Comparison of ENCODE assay signal across 9 cellular contexts in the genomic region with DNA sequence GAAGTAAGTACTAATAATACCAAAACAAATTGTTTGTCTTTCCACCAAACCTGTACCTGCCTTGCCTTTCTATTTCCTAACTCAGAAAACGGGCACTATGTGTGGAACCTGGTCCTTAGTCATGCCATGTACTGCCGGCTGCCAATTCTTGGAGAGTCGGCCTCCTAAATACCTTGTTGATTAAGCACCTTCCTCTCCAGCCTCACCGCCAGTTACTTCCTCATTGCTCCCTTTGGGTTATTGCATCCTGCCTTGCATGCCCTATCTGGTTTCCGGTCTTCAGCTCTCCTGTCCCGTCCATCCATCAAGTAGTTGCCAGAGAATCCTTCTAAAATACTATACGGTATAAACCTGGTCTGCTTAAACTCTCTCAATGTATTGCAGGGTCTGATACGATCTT. TPM values are rescaled to one million over a fixed set of nuclear protein-coding genes. Genes with fewer than 3 reads are reported as not detected.
A peak's percentile ranks its signal among the peaks of the same experiment; 100 is the strongest.
DNase-seq lines count a peak whose midpoint lies in the region; ATAC-seq and TF ChIP-seq lines count a peak whose summit lies in the region.
"Not testable (repeated sequence)": the region's sequence is repeated elsewhere in the genome, so short reads cannot be mapped to it uniquely, and the experiment has no call there.
"Had no signal": no experiment of that assay in that cellular context is flagged by ENCODE, and none has a peak within 500 bp of the region (broad histone marks: within the 10 kb centered on the region; RNA-seq: fewer than 3 reads in every experiment).

No MANE protein-coding gene starts in this region.

- H3K4me1 Mint-ChIP-seq in Caco-2 (ENCODE audit: low read depth, unreplicated experiment): not testable (repeated sequence)
- peaks cover 33% of the 10 kb centered on the region for H3K4me1 Mint-ChIP-seq in activated CD4-positive, alpha-beta T cell treated with anti-CD3 and anti-CD28 coated beads, Interleukin-2, amount 10 ng/mL, durations not matched to agents 24 days and 14 days

- POLR2A ChIA-PET in Caco-2 (lab: Charles Lee): not testable (repeated sequence)

- intact Hi-C loops in Caco-2 (cut with micrococcal nuclease; ENCODE audit: unreplicated experiment); colonic mucosa (cut with DNase I); lower lobe of right lung (cut with DNase I); spleen (cut with DNase I; ENCODE audit: low total_unique reads): not testable (repeated sequence)
- intact Hi-C loops in activated CD4-positive, alpha-beta T cell treated with anti-CD3 and anti-CD28 coated beads, Interleukin-2, amount 10 ng/mL, durations not matched to agents 24 days and 14 days (cut with micrococcal nuclease): loop anchor here (5.0 kb wide), 1 partner anchor 120 kb away; no protein-coding TSS in a partner anchor

- DNase-seq in Caco-2, colonic mucosa, lower lobe of right lung, spleen: not testable (repeated sequence)
- peak; percentile 26 for DNase-seq in NOMO-1 treated with DMSO at 0.1 percent for 48 hours (lab: John Stamatoyannopoulos, UW; ENCODE audit: unreplicated experiment)
- DNase-seq in activated CD4-positive, alpha-beta T cell treated with anti-CD3 and anti-CD28 coated beads, Interleukin-2, amount 10 ng/mL, durations not matched to agents 24 days and 14 days: peak; percentile 66

- TF ChIP-seq CTCF in Caco-2 (IDR thresholded peaks at IDR 0.05; ENCODE audit: insufficient read depth in 1 of 2, low read depth in 1 of 2, low read length in 1 of 2, severe bottlenecking in 1 of 2, unreplicated experiment in 1 of 2); colonic mucosa (IDR thresholded peaks at IDR 0.05); lower lobe of right lung (IDR thresholded peaks at IDR 0.05); spleen (IDR thresholded peaks at IDR 0.05 in 8 of 11, conservative IDR thresholded peaks at IDR 0.05 in 3 of 11): not testable (repeated sequence)

- not testable (repeated sequence) for BruUV-seq in Caco-2 (replicated peaks; lab: Mats Ljungman, UMichigan)

- not testable (repeated sequence) for H3K36me3 ChIP-seq in Caco-2 (ENCODE audit: control insufficient read depth, insufficient read depth, low read length); colonic mucosa; lower lobe of right lung; spleen

- peak; percentile 32 for ATAC-seq in GM21423 (IDR thresholded peaks at IDR 0.05; ENCODE audit: unreplicated experiment)
- ATAC-seq in HG03139 (IDR thresholded peaks at IDR 0.05; ENCODE audit: unreplicated experiment): peak; percentile 44
- ATAC-seq in lower lobe of right lung: peak; percentile 67 to 72

- CTCF ChIA-PET in Caco-2 (lab: Charles Lee): not testable (repeated sequence)

- 12 to 26% (median 17%) methylated on average over 8 of the region's 8 CpGs for WGBS in spleen, 5 donors

- not testable (repeated sequence) for H3K27me3 ChIP-seq in Caco-2 (replicated peaks; ENCODE audit: control insufficient read depth, insufficient read depth, low read length); colonic mucosa; lower lobe of right lung (ENCODE audit: low read depth)
- peaks cover 0 to 24% (median 0%) of the 10 kb centered on the region in 7 donors for H3K27me3 ChIP-seq in spleen (replicated peaks in 1 of 7)

- H3K9me3 ChIP-seq in Caco-2, colonic mucosa, lower lobe of right lung, spleen: not testable (repeated sequence)

- not testable (repeated sequence) for H3K4me3 ChIP-seq in Caco-2 (ENCODE audit: low read depth, low read length)
- H3K4me3 ChIP-seq in colonic mucosa: peak overlapping the region; percentile 11
- peak overlapping the region; percentile 44 for H3K4me3 ChIP-seq in lower lobe of right lung
- H3K4me3 ChIP-seq in spleen: peak overlapping the region in 4 of 8 donors; percentile 29 to 62 (median 42)

- not testable (repeated sequence) for H3K9ac ChIP-seq in colonic mucosa (ENCODE audit: low read depth in 2 of 2, low read length in 2 of 2)

- H3K9me3 Mint-ChIP-seq in Caco-2 (ENCODE audit: unreplicated experiment); activated CD4-positive, alpha-beta T cell treated with anti-CD3 and anti-CD28 coated beads, Interleukin-2, amount 10 ng/mL, durations not matched to agents 24 days and 14 days: not testable (repeated sequence)

- not testable (repeated sequence) for H3K27ac Mint-ChIP-seq in Caco-2 (ENCODE audit: unreplicated experiment)
- peak overlapping the region; percentile 77 for H3K27ac Mint-ChIP-seq in activated CD4-positive, alpha-beta T cell treated with anti-CD3 and anti-CD28 coated beads, Interleukin-2, amount 10 ng/mL, durations not matched to agents 24 days and 14 days

- not testable (repeated sequence) for H3K27me3 Mint-ChIP-seq in Caco-2 (ENCODE audit: insufficient read depth, unreplicated experiment)
- peaks cover 16% of the 10 kb centered on the region for H3K27me3 Mint-ChIP-seq in activated CD4-positive, alpha-beta T cell treated with anti-CD3 and anti-CD28 coated beads, Interleukin-2, amount 10 ng/mL, durations not matched to agents 24 days and 14 days

- not testable (repeated sequence) for H3K27ac ChIP-seq in colonic mucosa, lower lobe of right lung
- peak overlapping the region in 7 of 8 donors; percentile 66 to 81 (median 79) for H3K27ac ChIP-seq in spleen

- not testable (repeated sequence) for H3K4me1 ChIP-seq in Caco-2, colonic mucosa, lower lobe of right lung
- H3K4me1 ChIP-seq in spleen: peaks cover 0 to 44% (median 9%) of the 10 kb centered on the region in 6 donors

- TF ChIP-seq POLR2A in spleen (IDR thresholded peaks at IDR 0.05): not testable (repeated sequence)

- H3K36me3 Mint-ChIP-seq in Caco-2 (ENCODE audit: insufficient read depth, unreplicated experiment); activated CD4-positive, alpha-beta T cell treated with anti-CD3 and anti-CD28 coated beads, Interleukin-2, amount 10 ng/mL, durations not matched to agents 24 days and 14 days (ENCODE audit: low read depth): not testable (repeated sequence)

- peak overlapping the region; percentile 85 for H3K4me3 Mint-ChIP-seq in Caco-2 (ENCODE audit: unreplicated experiment)
- peak overlapping the region; percentile 97 for H3K4me3 Mint-ChIP-seq in activated CD4-positive, alpha-beta T cell treated with anti-CD3 and anti-CD28 coated beads, Interleukin-2, amount 10 ng/mL, durations not matched to agents 24 days and 14 days

RNA-seq across cellular contexts. Expression of a gene that starts 8.9 kb away (rescaled TPM):
- total RNA-seq in Caco-2 (2022) (not detected in 2 replicates), colonic mucosa (1 to 10 TPM in 1 of 2 donors, under 1 TPM in 1; 0.22 to 2.4 TPM), lower lobe of right lung (50.1 TPM), spleen (100 to 1,000 TPM in 4 of 7 donors, 10 to 100 TPM in 3; 39.1 to 268 (median 126) TPM)
- total RNA-seq in activated CD4-positive, alpha-beta T cell treated with anti-CD3 and anti-CD28 coated beads, Interleukin-2, amount 10 ng/mL, durations not matched to agents 24 days and 14 days: not detected in 2 replicates
- 10 to 100 TPM in 2 of 3 donors, 1 to 10 TPM in 1; 2.2 to 29.2 (median 13.2) TPM for polyA plus RNA-seq in spleen
- total RNA-seq: cardiac muscle cell had no signal
- polyA plus RNA-seq: cardiac muscle cell had no signal

RNA-seq across cellular contexts. Expression of a gene that starts 40.9 kb away (rescaled TPM):
- not detected in 2 replicates for total RNA-seq in Caco-2 (2022)
- not detected in 2 replicates for total RNA-seq in activated CD4-positive, alpha-beta T cell treated with anti-CD3 and anti-CD28 coated beads, Interleukin-2, amount 10 ng/mL, durations not matched to agents 24 days and 14 days
- total RNA-seq in colonic mucosa: 1 to 10 TPM; 1.3 to 8.9 TPM
- 31.9 TPM for total RNA-seq in lower lobe of right lung
- total RNA-seq in spleen: 10 to 100 TPM; 29.7 to 65.2 (median 38.6) TPM
- polyA plus RNA-seq in spleen: 10 to 100 TPM; 43.7 to 66.7 (median 44.0) TPM
- total RNA-seq: cardiac muscle cell had no signal
- polyA plus RNA-seq: cardiac muscle cell had no signal

Comparison
In these comparisons a context has a peak if more than half of its experiments do, and no peak if none do; other contexts are left out.
1. RNA of a gene that starts 8.9 kb away (total RNA-seq): 39.1 to 268 TPM in spleen and 50.1 TPM in lower lobe of right lung (single experiment); 0.22 to 2.4 TPM in colonic mucosa, not detected in activated CD4-positive, alpha-beta T cell treated with anti-CD3 and anti-CD28 coated beads, Interleukin-2, amount 10 ng/mL, durations not matched to agents 24 days and 14 days and not detected in Caco-2; every median in the first group is over 10 times any median in the second.
2. Peak in every context shown above with its lines, with median percentiles within 50 percentile points of each other: ATAC-seq.